8 cellular contexts compared by ENCODE assay signal in the genomic region with DNA sequence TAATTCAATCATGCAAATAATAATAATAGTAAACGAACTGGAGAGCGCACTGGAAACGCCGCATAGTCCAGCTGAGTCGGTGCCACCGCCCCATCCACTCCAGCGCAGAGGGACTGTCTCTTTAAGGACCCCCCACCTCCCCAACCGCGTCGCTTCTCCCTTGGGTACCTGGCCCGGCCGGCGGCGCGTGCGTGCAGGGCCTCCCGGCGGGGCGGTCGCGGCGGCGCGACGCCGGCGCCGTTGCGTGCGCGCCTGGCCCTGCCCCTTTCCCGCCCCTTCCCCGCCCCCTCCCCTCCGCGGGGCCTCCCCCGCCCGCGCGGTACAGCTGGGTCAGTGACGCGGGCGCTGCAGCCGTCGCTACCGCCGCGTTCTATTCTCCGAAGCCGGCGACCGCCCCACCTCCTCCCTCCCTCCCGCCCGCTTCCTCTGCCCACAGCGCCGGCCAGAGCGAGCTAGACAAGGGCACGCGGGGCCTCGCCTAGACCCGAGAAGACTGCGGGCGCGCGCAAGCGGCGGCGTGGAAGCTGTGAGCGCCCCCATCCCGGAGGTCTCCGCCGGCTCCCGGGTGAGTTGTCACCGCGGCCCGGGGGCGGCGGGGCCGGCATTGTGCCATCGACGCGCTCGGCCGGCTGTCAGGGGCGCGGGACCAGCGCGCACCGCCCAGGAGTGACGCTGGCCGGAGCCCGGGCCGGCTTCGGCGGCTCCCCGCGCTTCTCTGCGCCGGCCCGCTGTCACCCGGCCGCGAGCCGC.
DNase-seq lines count a peak whose midpoint lies in the region; ATAC-seq lines count a peak whose summit lies in the region.

A gene with protein sequence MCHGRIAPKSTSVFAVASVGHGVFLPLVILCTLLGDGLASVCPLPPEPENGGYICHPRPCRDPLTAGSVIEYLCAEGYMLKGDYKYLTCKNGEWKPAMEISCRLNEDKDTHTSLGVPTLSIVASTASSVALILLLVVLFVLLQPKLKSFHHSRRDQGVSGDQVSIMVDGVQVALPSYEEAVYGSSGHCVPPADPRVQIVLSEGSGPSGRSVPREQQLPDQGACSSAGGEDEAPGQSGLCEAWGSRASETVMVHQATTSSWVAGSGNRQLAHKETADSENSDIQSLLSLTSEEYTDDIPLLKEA (plus strand): TSS at position 333 of the 750 bp plus-strand sequence. CDS start 46,997 bp downstream, outside the sequence.

- ATAC-seq in GM18909 (IDR thresholded peaks at IDR 0.05; ENCODE audit: poor library complexity, unreplicated experiment) (peak; percentile 57), HG03159 (IDR thresholded peaks at IDR 0.05; ENCODE audit: unreplicated experiment) (peak; percentile 55)

- peak within 1 kb of the TSS; percentile 88 for H3K4me3 ChIP-seq in ACC112 (ENCODE audit: low read depth, low read length)

- peaks cover 42% of the 10 kb centered on the region for H3K4me1 ChIP-seq in ACC112 (ENCODE audit: control insufficient read depth, insufficient read depth, low read length, unreplicated experiment)

- peak within 1 kb of the TSS; percentile 65 for H2AFZ ChIP-seq in ACC112 (ENCODE audit: low read length, unreplicated experiment)

- no peaks in the 10 kb centered on the region for H3K27me3 ChIP-seq in ACC112 (ENCODE audit: insufficient read depth, low read length)

- DNase-seq in NCI-H345 (lab: John Stamatoyannopoulos, UW) (peak; percentile 94), caudate nucleus (lab: John Stamatoyannopoulos, UW) (peak in 60 of 61 donors; percentile 51 to 99 (median 89)), iris pigment epithelial cell (ENCODE audit: low read depth) (peak; percentile 85)
- DNase-seq in activated CD4-positive, CD25-positive, alpha-beta regulatory T cell treated with anti-CD3 and anti-CD28 coated beads, Interleukin-2, amount 50 U/mL, for 16 hours (ENCODE audit: low read depth, low spot score), result peak; percentile 78
- DNase-seq in stimulated activated CD4-positive, alpha-beta T cell treated with anti-CD3 and anti-CD28 coated beads, Interleukin-12 subunit alpha, Interleukin-12 subunit beta, amount 100 ng/mL, for 4 hours, result peak; percentile 87

- peak within 1 kb of the TSS; percentile 84 for H3K27ac ChIP-seq in ACC112 (ENCODE audit: low read depth, low read length)
- peak within 1 kb of the TSS; percentile 86 for H3K27ac ChIP-seq in caudate nucleus (ENCODE audit: low read depth, low read length)

- no peaks in the 10 kb centered on the region for H3K36me3 ChIP-seq in ACC112 (ENCODE audit: insufficient read depth, low read length)

- peaks cover 37% of the 10 kb centered on the region for H3K79me2 ChIP-seq in ACC112 (ENCODE audit: control insufficient read depth, insufficient read depth, low read length, unreplicated experiment)

Comparison
In these comparisons a context has a peak if more than half of its experiments do, and no peak if none do; other contexts are left out.
1. Peak in every context shown above with its lines: DNase-seq, ATAC-seq, H3K4me3 ChIP-seq and H3K27ac ChIP-seq.